Comparison of ENCODE assay signal across 1 cellular context in the genomic region with DNA sequence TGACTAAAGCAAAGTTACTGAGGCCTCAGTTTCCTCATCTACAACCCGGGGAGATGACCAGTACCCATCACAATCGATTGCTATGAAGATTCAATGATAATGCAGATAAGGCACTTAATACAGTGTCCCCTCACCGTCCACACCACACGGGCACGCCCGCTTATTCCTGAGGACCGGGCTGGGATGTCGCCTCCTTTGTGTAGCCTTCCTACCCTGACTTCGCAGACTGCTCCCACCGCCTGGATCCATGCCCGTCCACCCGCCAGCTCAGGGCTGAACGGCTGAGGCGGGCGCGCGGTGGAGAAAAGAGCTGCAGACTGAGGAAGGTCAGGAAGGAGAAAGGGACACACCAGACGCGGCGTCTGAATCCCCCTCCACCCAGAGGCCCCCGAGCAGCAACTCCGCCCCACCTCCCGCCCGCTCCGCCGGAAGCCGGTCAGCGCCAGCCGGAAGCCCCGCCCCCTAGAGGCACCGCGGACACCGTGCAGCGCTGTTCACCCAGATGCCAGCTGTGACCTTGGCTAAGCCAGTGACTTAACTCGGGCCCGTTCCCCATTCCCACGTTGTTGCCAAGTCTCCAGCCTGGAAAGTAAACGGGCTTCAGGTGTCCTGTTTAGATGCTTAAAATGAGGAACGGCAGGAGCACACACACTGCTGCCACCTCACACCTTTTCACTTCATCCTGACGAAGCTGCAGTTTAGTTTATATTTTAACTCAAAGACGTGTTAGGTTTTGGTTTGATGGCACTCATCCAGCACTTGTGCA.
TF ChIP-seq lines count a peak whose summit lies in the region.

A gene (minus strand): TSS at position 403 of the 766 bp plus-strand sequence.

TF ChIP-seq in HEK293, 187 proteins besides CTCF, POLR2A, EP300 and RAD21 (continued from another document and continues in another):
- TF ChIP-seq, protein P1, sequence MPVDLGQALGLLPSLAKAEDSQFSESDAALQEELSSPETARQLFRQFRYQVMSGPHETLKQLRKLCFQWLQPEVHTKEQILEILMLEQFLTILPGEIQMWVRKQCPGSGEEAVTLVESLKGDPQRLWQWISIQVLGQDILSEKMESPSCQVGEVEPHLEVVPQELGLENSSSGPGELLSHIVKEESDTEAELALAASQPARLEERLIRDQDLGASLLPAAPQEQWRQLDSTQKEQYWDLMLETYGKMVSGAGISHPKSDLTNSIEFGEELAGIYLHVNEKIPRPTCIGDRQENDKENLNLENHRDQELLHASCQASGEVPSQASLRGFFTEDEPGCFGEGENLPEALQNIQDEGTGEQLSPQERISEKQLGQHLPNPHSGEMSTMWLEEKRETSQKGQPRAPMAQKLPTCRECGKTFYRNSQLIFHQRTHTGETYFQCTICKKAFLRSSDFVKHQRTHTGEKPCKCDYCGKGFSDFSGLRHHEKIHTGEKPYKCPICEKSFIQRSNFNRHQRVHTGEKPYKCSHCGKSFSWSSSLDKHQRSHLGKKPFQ (tag by site-specific recombination; IDR thresholded peaks at IDR 0.05), result peak; percentile 37; the same call in 1 of the 2 replicates
- TF ChIP-seq, protein P2, sequence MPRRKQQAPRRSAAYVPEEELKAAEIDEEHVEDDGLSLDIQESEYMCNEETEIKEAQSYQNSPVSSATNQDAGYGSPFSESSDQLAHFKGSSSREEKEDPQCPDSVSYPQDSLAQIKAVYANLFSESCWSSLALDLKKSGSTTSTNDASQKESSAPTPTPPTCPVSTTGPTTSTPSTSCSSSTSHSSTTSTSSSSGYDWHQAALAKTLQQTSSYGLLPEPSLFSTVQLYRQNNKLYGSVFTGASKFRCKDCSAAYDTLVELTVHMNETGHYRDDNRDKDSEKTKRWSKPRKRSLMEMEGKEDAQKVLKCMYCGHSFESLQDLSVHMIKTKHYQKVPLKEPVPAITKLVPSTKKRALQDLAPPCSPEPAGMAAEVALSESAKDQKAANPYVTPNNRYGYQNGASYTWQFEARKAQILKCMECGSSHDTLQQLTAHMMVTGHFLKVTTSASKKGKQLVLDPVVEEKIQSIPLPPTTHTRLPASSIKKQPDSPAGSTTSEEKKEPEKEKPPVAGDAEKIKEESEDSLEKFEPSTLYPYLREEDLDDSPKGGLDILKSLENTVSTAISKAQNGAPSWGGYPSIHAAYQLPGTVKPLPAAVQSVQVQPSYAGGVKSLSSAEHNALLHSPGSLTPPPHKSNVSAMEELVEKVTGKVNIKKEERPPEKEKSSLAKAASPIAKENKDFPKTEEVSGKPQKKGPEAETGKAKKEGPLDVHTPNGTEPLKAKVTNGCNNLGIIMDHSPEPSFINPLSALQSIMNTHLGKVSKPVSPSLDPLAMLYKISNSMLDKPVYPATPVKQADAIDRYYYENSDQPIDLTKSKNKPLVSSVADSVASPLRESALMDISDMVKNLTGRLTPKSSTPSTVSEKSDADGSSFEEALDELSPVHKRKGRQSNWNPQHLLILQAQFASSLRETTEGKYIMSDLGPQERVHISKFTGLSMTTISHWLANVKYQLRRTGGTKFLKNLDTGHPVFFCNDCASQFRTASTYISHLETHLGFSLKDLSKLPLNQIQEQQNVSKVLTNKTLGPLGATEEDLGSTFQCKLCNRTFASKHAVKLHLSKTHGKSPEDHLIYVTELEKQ (tag by site-specific recombination; IDR thresholded peaks at IDR 0.05; ENCODE audit: borderline replicate concordance), result no peak
- TF ChIP-seq, protein P3, sequence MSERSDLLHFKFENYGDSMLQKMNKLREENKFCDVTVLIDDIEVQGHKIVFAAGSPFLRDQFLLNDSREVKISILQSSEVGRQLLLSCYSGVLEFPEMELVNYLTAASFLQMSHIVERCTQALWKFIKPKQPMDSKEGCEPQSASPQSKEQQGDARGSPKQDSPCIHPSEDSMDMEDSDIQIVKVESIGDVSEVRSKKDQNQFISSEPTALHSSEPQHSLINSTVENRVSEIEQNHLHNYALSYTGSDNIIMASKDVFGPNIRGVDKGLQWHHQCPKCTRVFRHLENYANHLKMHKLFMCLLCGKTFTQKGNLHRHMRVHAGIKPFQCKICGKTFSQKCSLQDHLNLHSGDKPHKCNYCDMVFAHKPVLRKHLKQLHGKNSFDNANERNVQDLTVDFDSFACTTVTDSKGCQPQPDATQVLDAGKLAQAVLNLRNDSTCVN (tag by site-specific recombination; optimal IDR thresholded peaks at IDR 0.05), result peak; percentile 52
- TF ChIP-seq ZNF146 (tag by site-specific recombination; IDR thresholded peaks at IDR 0.05) (no peak), ZNF658 (tag by site-specific recombination; IDR thresholded peaks at IDR 0.05) (no peak), ZNF366 (tag by site-specific recombination; conservative IDR thresholded peaks at IDR 0.05) (peak; percentile 69; the same call in 1 of the 2 replicates), ZNF670 (tag by site-specific recombination; IDR thresholded peaks at IDR 0.05; ENCODE audit: low read depth) (no peak), ZNF514 (tag by site-specific recombination; IDR thresholded peaks at IDR 0.05) (no peak), ZNF354C (tag by site-specific recombination; IDR thresholded peaks at IDR 0.05; ENCODE audit: borderline replicate concordance, low read depth) (no peak), GLI4 (tag by site-specific recombination; IDR thresholded peaks at IDR 0.05) (no peak), ZBTB1 (tag by site-specific recombination; IDR thresholded peaks at IDR 0.05) (peak; percentile 4; the same call in 1 of the 2 replicates), HOXC10 (CRISPR knock-in tag; IDR thresholded peaks at IDR 0.05) (no peak), ZBTB20 (tag by site-specific recombination; IDR thresholded peaks at IDR 0.05) (peak; percentile 43; the same call in 1 of the 2 replicates), ZNF747 (tag by site-specific recombination; IDR thresholded peaks at IDR 0.05) (no peak), ZNF266 (tag by site-specific recombination; IDR thresholded peaks at IDR 0.05; ENCODE audit: low read depth) (no peak), ZNF335 (tag by site-specific recombination; conservative IDR thresholded peaks at IDR 0.05) (peak; percentile 73), BCL11B (tag by site-specific recombination; IDR thresholded peaks at IDR 0.05; ENCODE audit: low read depth) (peak; percentile 74), KLF16 (tag by site-specific recombination; IDR thresholded peaks at IDR 0.05) (0 out of 2 replicates have a peak, but pooled peaks have one; percentile 50), GLIS1 (tag by site-specific recombination; IDR thresholded peaks at IDR 0.05) (peak; percentile 49), ZNF341 (tag by site-specific recombination; IDR thresholded peaks at IDR 0.05; ENCODE audit: low read depth) (no peak; the same call in 1 of the 2 replicates), GFI1B (tag by site-specific recombination; IDR thresholded peaks at IDR 0.05) (0 out of 2 replicates have a peak, but pooled peaks have one; percentile 26), ZNF501 (tag by site-specific recombination; IDR thresholded peaks at IDR 0.05) (peak; percentile 93), HOXA7 (CRISPR knock-in tag; IDR thresholded peaks at IDR 0.05; ENCODE audit: borderline replicate concordance) (no peak), ZNF660 (tag by site-specific recombination; IDR thresholded peaks at IDR 0.05) (peak; percentile 92), ZSCAN23 (tag by site-specific recombination; IDR thresholded peaks at IDR 0.05) (no peak), ZBTB7A (tag by site-specific recombination; IDR thresholded peaks at IDR 0.05; ENCODE audit: low read depth) (no peak), ZNF629 (tag by site-specific recombination; IDR thresholded peaks at IDR 0.05) (peak; percentile 66), ZNF174 (tag by site-specific recombination; IDR thresholded peaks at IDR 0.05) (no peak), ZFP41 (tag by site-specific recombination; IDR thresholded peaks at IDR 0.05; ENCODE audit: borderline replicate concordance) (no peak), ZNF548 (tag by site-specific recombination; IDR thresholded peaks at IDR 0.05) (no peak), ZIC2 (tag by site-specific recombination; IDR thresholded peaks at IDR 0.05) (peak; percentile 60), ZNF169 (tag by site-specific recombination; IDR thresholded peaks at IDR 0.05) (no peak), ZXDB (tag by site-specific recombination; IDR thresholded peaks at IDR 0.05) (no peak; the same call in 1 of the 2 replicates), ZNF324 (tag by site-specific recombination; IDR thresholded peaks at IDR 0.05) (no peak; the same call in 1 of the 2 replicates), ZNF138 (tag by site-specific recombination; IDR thresholded peaks at IDR 0.05; ENCODE audit: borderline replicate concordance) (no peak), IKZF3 (tag by site-specific recombination; IDR thresholded peaks at IDR 0.05) (peak; percentile 95), ZNF777 (tag by site-specific recombination; IDR thresholded peaks at IDR 0.05; ENCODE audit: borderline replicate concordance) (no peak), ZFP3 (tag by site-specific recombination; IDR thresholded peaks at IDR 0.05; ENCODE audit: low read depth) (no peak), ZNF571 (tag by site-specific recombination; IDR thresholded peaks at IDR 0.05) (no peak), KLF9 (tag by site-specific recombination; IDR thresholded peaks at IDR 0.05; ENCODE audit: low read depth) (peak; percentile 72), ZNF510 (tag by site-specific recombination; IDR thresholded peaks at IDR 0.05; ENCODE audit: insufficient replicate concordance) (no peak), TCF7L2 (IDR thresholded peaks at IDR 0.05; ENCODE audit: borderline replicate concordance, low read depth, low read length) (no peak)
- TF ChIP-seq, protein P4, sequence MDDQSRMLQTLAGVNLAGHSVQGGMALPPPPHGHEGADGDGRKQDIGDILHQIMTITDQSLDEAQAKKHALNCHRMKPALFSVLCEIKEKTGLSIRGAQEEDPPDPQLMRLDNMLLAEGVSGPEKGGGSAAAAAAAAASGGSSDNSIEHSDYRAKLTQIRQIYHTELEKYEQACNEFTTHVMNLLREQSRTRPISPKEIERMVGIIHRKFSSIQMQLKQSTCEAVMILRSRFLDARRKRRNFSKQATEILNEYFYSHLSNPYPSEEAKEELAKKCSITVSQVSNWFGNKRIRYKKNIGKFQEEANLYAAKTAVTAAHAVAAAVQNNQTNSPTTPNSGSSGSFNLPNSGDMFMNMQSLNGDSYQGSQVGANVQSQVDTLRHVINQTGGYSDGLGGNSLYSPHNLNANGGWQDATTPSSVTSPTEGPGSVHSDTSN (CRISPR knock-in tag; IDR thresholded peaks at IDR 0.05), result peak; percentile 5; the same call in 1 of the 2 replicates
- TF ChIP-seq, protein P5, sequence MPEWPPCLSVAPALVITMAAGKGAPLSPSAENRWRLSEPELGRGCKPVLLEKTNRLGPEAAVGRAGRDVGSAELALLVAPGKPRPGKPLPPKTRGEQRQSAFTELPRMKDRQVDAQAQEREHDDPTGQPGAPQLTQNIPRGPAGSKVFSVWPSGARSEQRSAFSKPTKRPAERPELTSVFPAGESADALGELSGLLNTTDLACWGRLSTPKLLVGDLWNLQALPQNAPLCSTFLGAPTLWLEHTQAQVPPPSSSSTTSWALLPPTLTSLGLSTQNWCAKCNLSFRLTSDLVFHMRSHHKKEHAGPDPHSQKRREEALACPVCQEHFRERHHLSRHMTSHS (tag by site-specific recombination; IDR thresholded peaks at IDR 0.05), result no peak
- TF ChIP-seq, protein P6, sequence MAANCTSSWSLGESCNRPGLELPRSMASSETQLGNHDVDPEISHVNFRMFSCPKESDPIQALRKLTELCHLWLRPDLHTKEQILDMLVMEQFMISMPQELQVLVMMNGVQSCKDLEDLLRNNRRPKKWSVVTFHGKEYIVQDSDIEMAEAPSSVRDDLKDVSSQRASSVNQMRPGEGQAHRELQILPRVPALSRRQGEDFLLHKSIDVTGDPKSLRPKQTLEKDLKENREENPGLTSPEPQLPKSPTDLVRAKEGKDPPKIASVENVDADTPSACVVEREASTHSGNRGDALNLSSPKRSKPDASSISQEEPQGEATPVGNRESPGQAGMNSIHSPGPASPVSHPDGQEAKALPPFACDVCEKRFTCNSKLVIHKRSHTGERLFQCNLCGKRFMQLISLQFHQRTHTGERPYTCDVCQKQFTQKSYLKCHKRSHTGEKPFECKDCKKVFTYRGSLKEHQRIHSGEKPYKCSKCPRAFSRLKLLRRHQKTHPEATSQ (tag by site-specific recombination; IDR thresholded peaks at IDR 0.05), result no peak
- TF ChIP-seq, protein P7, sequence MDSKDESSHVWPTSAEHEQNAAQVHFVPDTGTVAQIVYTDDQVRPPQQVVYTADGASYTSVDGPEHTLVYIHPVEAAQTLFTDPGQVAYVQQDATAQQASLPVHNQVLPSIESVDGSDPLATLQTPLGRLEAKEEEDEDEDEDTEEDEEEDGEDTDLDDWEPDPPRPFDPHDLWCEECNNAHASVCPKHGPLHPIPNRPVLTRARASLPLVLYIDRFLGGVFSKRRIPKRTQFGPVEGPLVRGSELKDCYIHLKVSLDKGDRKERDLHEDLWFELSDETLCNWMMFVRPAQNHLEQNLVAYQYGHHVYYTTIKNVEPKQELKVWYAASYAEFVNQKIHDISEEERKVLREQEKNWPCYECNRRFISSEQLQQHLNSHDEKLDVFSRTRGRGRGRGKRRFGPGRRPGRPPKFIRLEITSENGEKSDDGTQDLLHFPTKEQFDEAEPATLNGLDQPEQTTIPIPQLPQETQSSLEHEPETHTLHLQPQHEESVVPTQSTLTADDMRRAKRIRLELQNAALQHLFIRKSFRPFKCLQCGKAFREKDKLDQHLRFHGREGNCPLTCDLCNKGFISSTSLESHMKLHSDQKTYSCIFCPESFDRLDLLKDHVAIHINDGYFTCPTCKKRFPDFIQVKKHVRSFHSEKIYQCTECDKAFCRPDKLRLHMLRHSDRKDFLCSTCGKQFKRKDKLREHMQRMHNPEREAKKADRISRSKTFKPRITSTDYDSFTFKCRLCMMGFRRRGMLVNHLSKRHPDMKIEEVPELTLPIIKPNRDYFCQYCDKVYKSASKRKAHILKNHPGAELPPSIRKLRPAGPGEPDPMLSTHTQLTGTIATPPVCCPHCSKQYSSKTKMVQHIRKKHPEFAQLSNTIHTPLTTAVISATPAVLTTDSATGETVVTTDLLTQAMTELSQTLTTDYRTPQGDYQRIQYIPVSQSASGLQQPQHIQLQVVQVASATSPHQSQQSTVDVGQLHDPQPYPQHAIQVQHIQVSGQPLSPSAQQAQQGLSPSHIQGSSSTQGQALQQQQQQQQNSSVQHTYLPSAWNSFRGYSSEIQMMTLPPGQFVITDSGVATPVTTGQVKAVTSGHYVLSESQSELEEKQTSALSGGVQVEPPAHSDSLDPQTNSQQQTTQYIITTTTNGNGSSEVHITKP (tag by site-specific recombination; IDR thresholded peaks at IDR 0.05), result no peak
- TF ChIP-seq, protein P8, sequence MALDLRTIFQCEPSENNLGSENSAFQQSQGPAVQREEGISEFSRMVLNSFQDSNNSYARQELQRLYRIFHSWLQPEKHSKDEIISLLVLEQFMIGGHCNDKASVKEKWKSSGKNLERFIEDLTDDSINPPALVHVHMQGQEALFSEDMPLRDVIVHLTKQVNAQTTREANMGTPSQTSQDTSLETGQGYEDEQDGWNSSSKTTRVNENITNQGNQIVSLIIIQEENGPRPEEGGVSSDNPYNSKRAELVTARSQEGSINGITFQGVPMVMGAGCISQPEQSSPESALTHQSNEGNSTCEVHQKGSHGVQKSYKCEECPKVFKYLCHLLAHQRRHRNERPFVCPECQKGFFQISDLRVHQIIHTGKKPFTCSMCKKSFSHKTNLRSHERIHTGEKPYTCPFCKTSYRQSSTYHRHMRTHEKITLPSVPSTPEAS (tag by site-specific recombination; IDR thresholded peaks at IDR 0.05), result no peak
